In the genomic region with DNA sequence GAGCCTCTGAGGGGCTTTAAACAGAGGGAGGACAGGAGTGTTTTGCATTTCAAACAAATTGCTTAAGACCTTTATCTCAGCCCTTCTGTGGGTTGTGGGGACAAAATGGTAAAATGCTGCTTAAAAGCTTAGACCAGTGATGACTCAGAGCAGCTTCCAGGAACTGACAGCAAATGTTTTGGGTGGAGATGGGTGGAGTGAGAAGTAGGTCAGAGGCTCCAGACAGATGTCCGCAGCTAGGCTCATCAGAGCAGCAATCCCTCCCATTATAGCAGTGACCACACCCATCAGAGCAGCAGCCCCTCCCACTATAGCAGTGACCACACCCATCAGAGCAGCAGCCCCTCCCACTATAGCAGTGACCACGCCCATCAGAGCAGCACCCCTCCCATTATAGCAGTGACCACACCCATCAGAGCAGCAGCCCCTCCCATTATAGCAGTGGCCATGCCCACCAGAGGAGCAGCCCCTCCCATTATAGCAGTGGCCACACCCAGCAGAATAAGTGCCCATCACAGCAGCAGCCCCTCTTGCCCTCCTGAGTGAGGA, we compare ENCODE assay signal across 1 cellular context.
TF ChIP-seq lines count a peak whose summit lies in the region.

No MANE protein-coding gene starts in this region.

TF ChIP-seq in K562, 482 proteins besides CTCF, POLR2A, EP300 and RAD21 (continued from another document and continues in another):
- TF ChIP-seq GATAD2B (IDR thresholded peaks at IDR 0.05; ENCODE audit: borderline replicate concordance): no peak
- no peak for TF ChIP-seq CHD2 (IDR thresholded peaks at IDR 0.05; ENCODE audit: low read depth, low read length)
- no peak for TF ChIP-seq PPARD (CRISPR knock-in tag; IDR thresholded peaks at IDR 0.05)
- TF ChIP-seq ZNF398 (CRISPR knock-in tag; IDR thresholded peaks at IDR 0.05): no peak
- TF ChIP-seq ETV6 (IDR thresholded peaks at IDR 0.05; ENCODE audit: borderline replicate concordance in 1 of 2, low read depth in 2 of 2, low read length in 1 of 2): no peak
- TF ChIP-seq ETV6 (CRISPR knock-in tag; IDR thresholded peaks at IDR 0.05; ENCODE audit: borderline replicate concordance): no peak
- no peak for TF ChIP-seq NR3C1 (CRISPR knock-in tag; IDR thresholded peaks at IDR 0.05)
- no peak for TF ChIP-seq NR1H2 (CRISPR knock-in tag; IDR thresholded peaks at IDR 0.05)
- peak; percentile 99 for TF ChIP-seq FOSL1 (tag; conservative IDR thresholded peaks at IDR 0.05)
- no peak for TF ChIP-seq PRDM10 (IDR thresholded peaks at IDR 0.05; ENCODE audit: partially characterized antibody)
- TF ChIP-seq MLX (CRISPR knock-in tag; conservative IDR thresholded peaks at IDR 0.05): no peak
- TF ChIP-seq FOXO4 (CRISPR knock-in tag; IDR thresholded peaks at IDR 0.05): no peak
- no peak for TF ChIP-seq TSC22D4 (tag; IDR thresholded peaks at IDR 0.05)
- TF ChIP-seq KLF10 (CRISPR knock-in tag; IDR thresholded peaks at IDR 0.05): no peak
- no peak for TF ChIP-seq ZNF277 (CRISPR knock-in tag; IDR thresholded peaks at IDR 0.05; ENCODE audit: borderline replicate concordance)
- no peak for TF ChIP-seq KDM2B (CRISPR knock-in tag; IDR thresholded peaks at IDR 0.05)
- peak in 1 of 2 experiments; percentile 97; a peak in 3 of 4 replicates for TF ChIP-seq TBL1XR1 (IDR thresholded peaks at IDR 0.05; ENCODE audit: low read length in 2 of 2)
- no peak for TF ChIP-seq DIDO1 (tag; IDR thresholded peaks at IDR 0.05; ENCODE audit: low read depth)
- TF ChIP-seq PREB (CRISPR knock-in tag; IDR thresholded peaks at IDR 0.05): no peak
- TF ChIP-seq BACH1 (tag; IDR thresholded peaks at IDR 0.05): no peak
- TF ChIP-seq, protein P1, sequence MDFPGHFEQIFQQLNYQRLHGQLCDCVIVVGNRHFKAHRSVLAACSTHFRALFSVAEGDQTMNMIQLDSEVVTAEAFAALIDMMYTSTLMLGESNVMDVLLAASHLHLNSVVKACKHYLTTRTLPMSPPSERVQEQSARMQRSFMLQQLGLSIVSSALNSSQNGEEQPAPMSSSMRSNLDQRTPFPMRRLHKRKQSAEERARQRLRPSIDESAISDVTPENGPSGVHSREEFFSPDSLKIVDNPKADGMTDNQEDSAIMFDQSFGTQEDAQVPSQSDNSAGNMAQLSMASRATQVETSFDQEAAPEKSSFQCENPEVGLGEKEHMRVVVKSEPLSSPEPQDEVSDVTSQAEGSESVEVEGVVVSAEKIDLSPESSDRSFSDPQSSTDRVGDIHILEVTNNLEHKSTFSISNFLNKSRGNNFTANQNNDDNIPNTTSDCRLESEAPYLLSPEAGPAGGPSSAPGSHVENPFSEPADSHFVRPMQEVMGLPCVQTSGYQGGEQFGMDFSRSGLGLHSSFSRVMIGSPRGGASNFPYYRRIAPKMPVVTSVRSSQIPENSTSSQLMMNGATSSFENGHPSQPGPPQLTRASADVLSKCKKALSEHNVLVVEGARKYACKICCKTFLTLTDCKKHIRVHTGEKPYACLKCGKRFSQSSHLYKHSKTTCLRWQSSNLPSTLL (IDR thresholded peaks at IDR 0.05): no peak
- TF ChIP-seq HOXB6 (CRISPR knock-in tag; IDR thresholded peaks at IDR 0.05; ENCODE audit: borderline replicate concordance): no peak
- TF ChIP-seq NFATC3 (IDR thresholded peaks at IDR 0.05): peak; percentile 98
- TF ChIP-seq ZNF79 (CRISPR knock-in tag; IDR thresholded peaks at IDR 0.05; ENCODE audit: low read depth): no peak
- peak in 1 of 2 experiments; percentile 88; a peak in 2 of 4 replicates for TF ChIP-seq SRF (CRISPR knock-in tag; IDR thresholded peaks at IDR 0.05)
- no peak for TF ChIP-seq CREB3 (tag; conservative IDR thresholded peaks at IDR 0.05; ENCODE audit: low read depth)
- no peak for TF ChIP-seq PHF20 (IDR thresholded peaks at IDR 0.05; ENCODE audit: partially characterized antibody)
- no peak for TF ChIP-seq PYGO2 (tag; IDR thresholded peaks at IDR 0.05)
- TF ChIP-seq HNRNPH1 (optimal IDR thresholded peaks at IDR 0.05; ENCODE audit: low read depth, low read length): no peak
- TF ChIP-seq U2AF1 (optimal IDR thresholded peaks at IDR 0.05; ENCODE audit: low read depth, low read length): no peak
- TF ChIP-seq PHTF2 (CRISPR knock-in tag; IDR thresholded peaks at IDR 0.05): no peak
- no peak for TF ChIP-seq SAFB2 (IDR thresholded peaks at IDR 0.05; ENCODE audit: borderline replicate concordance, low read depth, low read length, severe bottlenecking)
- TF ChIP-seq PHF8 (IDR thresholded peaks at IDR 0.05; ENCODE audit: borderline replicate concordance, low read length): no peak
- no peak for TF ChIP-seq SMARCB1 (IDR thresholded peaks at IDR 0.05; ENCODE audit: insufficient read length, low read depth)
- TF ChIP-seq BHLHE40 (IDR thresholded peaks at IDR 0.05; ENCODE audit: low read length): no peak
- no peak for TF ChIP-seq RBM15 (IDR thresholded peaks at IDR 0.05; ENCODE audit: insufficient read depth, low read length)
- TF ChIP-seq SMAD2 (IDR thresholded peaks at IDR 0.05; ENCODE audit: low read depth, low read length): no peak
- no peak for TF ChIP-seq OTX1 (CRISPR knock-in tag; IDR thresholded peaks at IDR 0.05)
- no peak for TF ChIP-seq CREBBP (IDR thresholded peaks at IDR 0.05; ENCODE audit: low read depth, low read length)
- no peak for TF ChIP-seq LARP7 (IDR thresholded peaks at IDR 0.05)
- TF ChIP-seq TAF15 (IDR thresholded peaks at IDR 0.05; ENCODE audit: low read depth, low read length): no peak
- TF ChIP-seq HMGN3 (IDR thresholded peaks at IDR 0.05; ENCODE audit: borderline replicate concordance, extremely low read depth, insufficient read length, low read depth, low read length): no peak
- peak; percentile 67; the same call in 1 of the 2 replicates for TF ChIP-seq RUNX1 (IDR thresholded peaks at IDR 0.05; ENCODE audit: low read depth)
- TF ChIP-seq ZNF224 (CRISPR knock-in tag; IDR thresholded peaks at IDR 0.05): no peak
- TF ChIP-seq PTRF (tag; IDR thresholded peaks at IDR 0.05): no peak
- TF ChIP-seq, protein P2, sequence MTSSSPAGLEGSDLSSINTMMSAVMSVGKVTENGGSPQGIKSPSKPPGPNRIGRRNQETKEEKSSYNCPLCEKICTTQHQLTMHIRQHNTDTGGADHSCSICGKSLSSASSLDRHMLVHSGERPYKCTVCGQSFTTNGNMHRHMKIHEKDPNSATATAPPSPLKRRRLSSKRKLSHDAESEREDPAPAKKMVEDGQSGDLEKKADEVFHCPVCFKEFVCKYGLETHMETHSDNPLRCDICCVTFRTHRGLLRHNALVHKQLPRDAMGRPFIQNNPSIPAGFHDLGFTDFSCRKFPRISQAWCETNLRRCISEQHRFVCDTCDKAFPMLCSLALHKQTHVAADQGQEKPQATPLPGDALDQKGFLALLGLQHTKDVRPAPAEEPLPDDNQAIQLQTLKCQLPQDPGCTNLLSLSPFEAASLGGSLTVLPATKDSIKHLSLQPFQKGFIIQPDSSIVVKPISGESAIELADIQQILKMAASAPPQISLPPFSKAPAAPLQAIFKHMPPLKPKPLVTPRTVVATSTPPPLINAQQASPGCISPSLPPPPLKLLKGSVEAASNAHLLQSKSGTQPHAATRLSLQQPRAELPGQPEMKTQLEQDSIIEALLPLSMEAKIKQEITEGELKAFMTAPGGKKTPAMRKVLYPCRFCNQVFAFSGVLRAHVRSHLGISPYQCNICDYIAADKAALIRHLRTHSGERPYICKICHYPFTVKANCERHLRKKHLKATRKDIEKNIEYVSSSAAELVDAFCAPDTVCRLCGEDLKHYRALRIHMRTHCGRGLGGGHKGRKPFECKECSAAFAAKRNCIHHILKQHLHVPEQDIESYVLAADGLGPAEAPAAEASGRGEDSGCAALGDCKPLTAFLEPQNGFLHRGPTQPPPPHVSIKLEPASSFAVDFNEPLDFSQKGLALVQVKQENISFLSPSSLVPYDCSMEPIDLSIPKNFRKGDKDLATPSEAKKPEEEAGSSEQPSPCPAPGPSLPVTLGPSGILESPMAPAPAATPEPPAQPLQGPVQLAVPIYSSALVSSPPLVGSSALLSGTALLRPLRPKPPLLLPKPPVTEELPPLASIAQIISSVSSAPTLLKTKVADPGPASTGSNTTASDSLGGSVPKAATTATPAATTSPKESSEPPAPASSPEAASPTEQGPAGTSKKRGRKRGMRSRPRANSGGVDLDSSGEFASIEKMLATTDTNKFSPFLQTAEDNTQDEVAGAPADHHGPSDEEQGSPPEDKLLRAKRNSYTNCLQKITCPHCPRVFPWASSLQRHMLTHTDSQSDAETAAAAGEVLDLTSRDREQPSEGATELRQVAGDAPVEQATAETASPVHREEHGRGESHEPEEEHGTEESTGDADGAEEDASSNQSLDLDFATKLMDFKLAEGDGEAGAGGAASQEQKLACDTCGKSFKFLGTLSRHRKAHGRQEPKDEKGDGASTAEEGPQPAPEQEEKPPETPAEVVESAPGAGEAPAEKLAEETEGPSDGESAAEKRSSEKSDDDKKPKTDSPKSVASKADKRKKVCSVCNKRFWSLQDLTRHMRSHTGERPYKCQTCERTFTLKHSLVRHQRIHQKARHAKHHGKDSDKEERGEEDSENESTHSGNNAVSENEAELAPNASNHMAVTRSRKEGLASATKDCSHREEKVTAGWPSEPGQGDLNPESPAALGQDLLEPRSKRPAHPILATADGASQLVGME (CRISPR knock-in tag; IDR thresholded peaks at IDR 0.05): no peak
